Comparison of ENCODE assay signal across 25 cellular contexts in genomic region chr13:42492372-42492920, GRCh38.
DNase-seq lines count a peak whose midpoint lies in the region; ATAC-seq, FAIRE-seq and TF ChIP-seq lines count a peak whose summit lies in the region.
"Had no signal": no experiment of that assay in that cellular context is flagged by ENCODE, and none has a peak within 500 bp of the region (broad histone marks: within the 10 kb centered on the region; RNA-seq: fewer than 3 reads in every experiment).

No MANE protein-coding gene starts in this region.

- BruUV-seq in IMR-90 (replicated peaks; lab: Mats Ljungman, UMichigan) (no TSS peak), K562 (replicated peaks; lab: Mats Ljungman, UMichigan) (no TSS peak)

- DNase-seq in activated CD4-positive, alpha-beta T cell treated with anti-CD3 and anti-CD28 coated beads for 48 hours: peak; percentile 16
- no peak for DNase-seq in activated CD4-positive, alpha-beta T cell treated with anti-CD3 and anti-CD28 coated beads, Interleukin-2, amount 50 U/mL, for 48 hours
- DNase-seq in IMR-90 (no peak), K562 (ENCODE audit: extremely low read depth in 1 of 4, low spot score in 3 of 4) (no peak)
- DNase-seq in activated naive CD4-positive, alpha-beta T cell treated with anti-CD3 and anti-CD28 coated beads, Interleukin-2, amount 50 U/mL, for 16 hours: no peak
- DNase-seq: ACHN; AML-193; BE2C; CD4-positive, alpha-beta T cell; CD8-positive, alpha-beta memory T cell; DMS 273 treated with DMSO at 0.1 percent for 48 hours; DMS79; EL; GDM1; GOT3; H7; HCEC 1CT had no signal

- H3K79me1 ChIP-seq in IMR-90 (ENCODE audit: low read depth in 1 of 2, low read length in 2 of 2): no peaks in the 10 kb centered on the region

- H3K27me3 ChIP-seq in IMR-90 (ENCODE audit: control insufficient read depth, insufficient read depth, low read length): peaks cover 36% of the 10 kb centered on the region
- H3K27me3 ChIP-seq in K562 (ENCODE audit: control insufficient read depth in 2 of 2, insufficient read depth in 2 of 2, low read length in 2 of 2): no peaks in the 10 kb centered on the region
- H3K27me3 ChIP-seq: BE2C; BLaER1 treated with 17β-estradiol and CSF1 and Interleukin-3, amounts not matched to agents 10 nM and 100 nM had no signal

- no peak overlapping the region for H3K56ac ChIP-seq in IMR-90 (ENCODE audit: extremely low read depth, insufficient read depth, low read length)

- no peak overlapping the region for H2BK20ac ChIP-seq in IMR-90 (ENCODE audit: low read depth, low read length)

- H3K14ac ChIP-seq in IMR-90 (replicated peaks; ENCODE audit: low read depth, low read length): no peak overlapping the region

- FAIRE-seq in K562 (lab: Jason Lieb, UNC): no peak
- FAIRE-seq: A204.1, D721Med, GM12878, GM19239 had no signal

- WGBS in IMR-90 (ENCODE audit: extremely low coverage in 2 of 2, insufficient read length in 1 of 2), 2 experiments: 33% methylated on average over 1 of the region's 4 CpGs; no CpG with 5 or more reads in 1 of the 2 experiments
- 0% methylated on average over 4 of the region's 4 CpGs for WGBS in K562 (ENCODE audit: insufficient coverage, low coverage, missing lambda C conversion rate)

- H3K9me1 ChIP-seq in IMR-90 (ENCODE audit: insufficient read depth, low read length) (no peaks in the 10 kb centered on the region), K562 (ENCODE audit: control insufficient read depth, insufficient read depth, low read length) (no peaks in the 10 kb centered on the region)

- no peaks in the 10 kb centered on the region for H3K36me3 ChIP-seq in IMR-90 (ENCODE audit: control insufficient read depth, insufficient read depth, low read length)
- H3K36me3 ChIP-seq in K562 (ENCODE audit: control insufficient read depth, insufficient read depth, low read length): no peaks in the 10 kb centered on the region
- H3K36me3 ChIP-seq: BE2C; BLaER1 treated with 17β-estradiol and CSF1 and Interleukin-3, amounts not matched to agents 10 nM and 100 nM had no signal

- H3K4ac ChIP-seq in IMR-90 (ENCODE audit: low read depth, low read length): no peak overlapping the region

- in situ Hi-C loops in IMR-90 (cut with MboI; ENCODE audit: low sequenced_read_pairs): no loop called here
- in situ Hi-C loops in K562 (cut with MboI): no loop called here

- no peak overlapping the region for H2AFZ ChIP-seq in IMR-90 (replicated peaks; ENCODE audit: low read length, poor library complexity)
- no peak overlapping the region for H2AFZ ChIP-seq in K562 (ENCODE audit: low read depth, low read length)

- no peak overlapping the region for H3K4me2 ChIP-seq in IMR-90 (ENCODE audit: low read depth, low read length)
- H3K4me2 ChIP-seq in K562 (ENCODE audit: insufficient read depth, low read length): no peak overlapping the region
- H3K4me2 ChIP-seq: BLaER1 treated with 17β-estradiol and CSF1 and Interleukin-3, amounts not matched to agents 10 nM and 100 nM had no signal

- H3K18ac ChIP-seq in IMR-90 (ENCODE audit: low read depth, low read length): no peak overlapping the region

- H2BK15ac ChIP-seq in IMR-90 (ENCODE audit: low read depth, low read length): no peak overlapping the region

- no peak overlapping the region for H3K27ac ChIP-seq in IMR-90 (ENCODE audit: insufficient read depth, low read length)
- H3K27ac ChIP-seq in K562 (ENCODE audit: extremely low read depth, low read depth, low read length): no peak overlapping the region
- H3K27ac ChIP-seq: 22Rv1; BLaER1 treated with 17β-estradiol and CSF1 and Interleukin-3, amounts not matched to agents 10 nM and 100 nM had no signal

- H3K9me3 ChIP-seq in IMR-90 (ENCODE audit: control insufficient read depth, insufficient read depth, low read length) (no peaks in the 10 kb centered on the region), K562 (replicated peaks; ENCODE audit: control insufficient read depth, insufficient read depth, low read depth, low read length) (no peaks in the 10 kb centered on the region)
- H3K9me3 ChIP-seq: BE2C; BLaER1 treated with 17β-estradiol and CSF1 and Interleukin-3, amounts not matched to agents 10 nM and 100 nM had no signal

- H4K5ac ChIP-seq in IMR-90 (ENCODE audit: low read depth, low read length): no peak overlapping the region

- H2BK5ac ChIP-seq in IMR-90 (ENCODE audit: low read depth, low read length, poor library complexity, severe bottlenecking): no peak overlapping the region

- H4K8ac ChIP-seq in IMR-90 (ENCODE audit: low read depth in 2 of 2, low read length in 2 of 2): no peak overlapping the region

- H2AK5ac ChIP-seq in IMR-90 (ENCODE audit: low read depth, low read length): no peak overlapping the region

- TF ChIP-seq RAD21 in IMR-90 (IDR thresholded peaks at IDR 0.05; ENCODE audit: low read length) (no peak), K562 (CRISPR knock-in tag; conservative IDR thresholded peaks at IDR 0.05 in 1 of 2, IDR thresholded peaks at IDR 0.05 in 1 of 2) (no peak)

- ATAC-seq in IMR-90 (ENCODE audit: low read depth) (no peak), K562 (no peak), GM21423 (IDR thresholded peaks at IDR 0.05; ENCODE audit: unreplicated experiment) (no peak), HG03095 (IDR thresholded peaks at IDR 0.05; ENCODE audit: unreplicated experiment) (no peak)
- ATAC-seq: GM12878 had no signal

- CTCF ChIA-PET in IMR-90 (lab: Yijun Ruan, JAX) (interaction anchor here (0.7 kb wide), 1 partner anchor 72 kb away, joined by 4 read pairs; no protein-coding TSS in a partner anchor), K562 (lab: Yijun Ruan, JAX; ENCODE audit: low intra/inter-chr PET ratio) (no interaction called here)

- no peak overlapping the region for H3K9ac ChIP-seq in IMR-90 (ENCODE audit: low read depth, low read length)
- H3K9ac ChIP-seq in K562 (ENCODE audit: insufficient read depth in 1 of 2, low read depth in 2 of 2, low read length in 2 of 2): no peak overlapping the region
- H3K9ac ChIP-seq: BLaER1 treated with 17β-estradiol and CSF1 and Interleukin-3, amounts not matched to agents 10 nM and 100 nM had no signal

- H3K4me1 ChIP-seq in IMR-90 (ENCODE audit: control insufficient read depth, insufficient read depth, low read length) (no peaks in the 10 kb centered on the region), K562 (replicated peaks in 1 of 2; ENCODE audit: control insufficient read depth in 2 of 2, insufficient read depth in 2 of 2, low read length in 2 of 2) (no peaks in the 10 kb centered on the region; a peak in 1 of 5 replicates)
- H3K4me1 ChIP-seq: BE2C had no signal

- TF ChIP-seq CTCF in IMR-90 (conservative IDR thresholded peaks at IDR 0.05; ENCODE audit: low read depth, low read length) (no peak), K562 (IDR thresholded peaks at IDR 0.05 in 2 of 3, conservative IDR thresholded peaks at IDR 0.05 in 1 of 3; ENCODE audit: insufficient read depth in 2 of 3, low read depth in 1 of 3, low read length in 3 of 3) (no peak)

- H4K20me1 ChIP-seq in IMR-90 (ENCODE audit: insufficient read depth, low read length): no peaks in the 10 kb centered on the region
- H4K20me1 ChIP-seq in K562 (replicated peaks; ENCODE audit: control insufficient read depth, insufficient read depth, low read length): no peaks in the 10 kb centered on the region
- H4K20me1 ChIP-seq: BLaER1 treated with 17β-estradiol and CSF1 and Interleukin-3, amounts not matched to agents 10 nM and 100 nM had no signal

- POLR2A ChIA-PET in IMR-90 (lab: Charles Lee; ENCODE audit: unreplicated experiment) (no interaction called here), K562 (lab: Yijun Ruan, JAX) (interaction anchor here (0.8 kb wide), 1 partner anchor 8 kb away, joined by 3 read pairs; no protein-coding TSS in a partner anchor)

- TF ChIP-seq POLR2A in IMR-90 (IDR thresholded peaks at IDR 0.05; ENCODE audit: low read depth, low read length): no peak
- TF ChIP-seq POLR2A in K562 (conservative IDR thresholded peaks at IDR 0.05): no peak

- intact Hi-C loops in IMR-90 (cut with micrococcal nuclease) (no loop called here), K562 (cut with micrococcal nuclease) (loop anchor here (10.0 kb wide), 2 partner anchors 158 to 818 kb away; no protein-coding TSS in a partner anchor)

- no peak for TF ChIP-seq EP300 in K562 (IDR thresholded peaks at IDR 0.05; ENCODE audit: low read length)

- no peak overlapping the region for H2BK120ac ChIP-seq in IMR-90 (ENCODE audit: low read depth, low read length)

- no peak overlapping the region for H3K23ac ChIP-seq in IMR-90 (ENCODE audit: low read depth, low read length)

- no peaks in the 10 kb centered on the region for H3K79me2 ChIP-seq in K562 (ENCODE audit: control insufficient read depth, insufficient read depth, low read length)

- H3K4me3 ChIP-seq in IMR-90 (ENCODE audit: insufficient read depth, low read depth, low read length) (no peak overlapping the region), K562 (no peak overlapping the region)
- H3K4me3 ChIP-seq: BLaER1 treated with 17β-estradiol and CSF1 and Interleukin-3, amounts not matched to agents 10 nM and 100 nM; GM12878 had no signal

- H4K91ac ChIP-seq in IMR-90 (ENCODE audit: insufficient read depth, low read depth, low read length): no peak overlapping the region

- dilution Hi-C loops in IMR-90 (cut with HindIII; ENCODE audit: low sequenced_read_pairs, unreplicated experiment): no loop called here

- no peak overlapping the region for H2AK9ac ChIP-seq in IMR-90 (replicated peaks; ENCODE audit: low read depth, low read length, poor library complexity)

TF ChIP-seq in IMR-90, 13 proteins besides CTCF, POLR2A, EP300 and RAD21:
- TF ChIP-seq CEBPB (IDR thresholded peaks at IDR 0.05; ENCODE audit: low read depth, low read length) (no peak), CHD1 (IDR thresholded peaks at IDR 0.05; ENCODE audit: low read depth, low read length) (no peak), MAFK (IDR thresholded peaks at IDR 0.05; ENCODE audit: low read depth, low read length) (peak; percentile 88), NFE2L2 (IDR thresholded peaks at IDR 0.05; ENCODE audit: low read depth, low read length) (no peak)
